ENCODE assay signal across 8 cellular contexts in the genomic region with DNA sequence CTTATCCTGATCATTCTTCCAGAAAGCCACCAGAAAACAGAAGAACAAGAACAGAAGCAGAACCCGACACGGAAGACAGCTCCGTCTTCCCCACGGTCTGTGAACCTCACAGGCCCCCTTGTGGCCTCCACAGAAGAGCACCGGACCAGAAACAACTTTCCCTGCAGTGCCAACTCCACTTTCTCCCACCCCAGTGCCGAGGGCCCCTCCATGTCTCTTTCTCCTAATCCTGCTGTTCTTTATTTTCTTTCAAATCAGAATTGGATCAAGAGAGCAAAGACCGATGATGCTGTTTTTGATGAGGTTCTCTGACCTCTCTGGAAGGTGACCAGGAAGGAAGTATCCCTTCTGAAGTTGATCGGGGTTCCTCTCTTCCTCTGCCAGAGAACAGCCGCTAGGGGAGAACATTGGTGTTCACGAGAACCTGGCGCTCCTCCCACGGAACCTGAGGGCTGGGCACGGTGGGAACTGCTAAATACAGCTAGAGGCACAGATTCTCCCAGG. TPM values are rescaled to one million over a fixed set of nuclear protein-coding genes. Genes with fewer than 3 reads are reported as not detected.
A peak's percentile ranks its signal among the peaks of the same experiment; 100 is the strongest.
DNase-seq lines count a peak whose midpoint lies in the region; ATAC-seq lines count a peak whose summit lies in the region.

No MANE protein-coding gene starts in this region.

- H3K9me3 Mint-ChIP-seq in activated T-cell treated with anti-CD3 and anti-CD28 coated beads, Interleukin-2, amount 50 U/mL, for 4 hours = no peaks in the 10 kb centered on the region

- H3K4me3 Mint-ChIP-seq in activated T-cell treated with anti-CD3 and anti-CD28 coated beads, Interleukin-2, amount 50 U/mL, for 4 hours = peak overlapping the region; percentile 22

- peak; percentile 31 for DNase-seq in stimulated activated CD4-positive, alpha-beta T cell treated with anti-CD3 and anti-CD28 coated beads, Interleukin-15, amount 100 ng/mL, for 24 hours
- DNase-seq in stimulated activated CD4-positive, alpha-beta T cell treated with anti-CD3 and anti-CD28 coated beads, Interleukin-4, amount 100 ng/mL, for 4 hours = no peak
- DNase-seq in NCI-H1092 (lab: John Stamatoyannopoulos, UW) = peak; percentile 31
- no peak for DNase-seq in activated T-cell treated with anti-CD3 and anti-CD28 coated beads, Interleukin-2, amount 50 U/mL, for 4 hours
- peak; percentile 70 for DNase-seq in left ventricle myocardium superior
- peak; percentile 32 for DNase-seq in stimulated activated CD8-positive, alpha-beta memory T cell treated with anti-CD3 and anti-CD28 coated beads, Interleukin-4, amount 100 ng/mL, for 48 hours
- no peak for DNase-seq in NCI-H1694 (lab: John Stamatoyannopoulos, UW)

- no peaks in the 10 kb centered on the region for H3K36me3 Mint-ChIP-seq in activated T-cell treated with anti-CD3 and anti-CD28 coated beads, Interleukin-2, amount 50 U/mL, for 4 hours (ENCODE audit: insufficient read depth)

- ATAC-seq in activated T-cell treated with anti-CD3 and anti-CD28 coated beads, Interleukin-2, amount 50 U/mL, for 4 hours = peak; percentile 32 to 55
- ATAC-seq in left ventricle myocardium superior = peak; percentile 94
- no peak for ATAC-seq in HG03354 (IDR thresholded peaks at IDR 0.05; ENCODE audit: poor library complexity, severe bottlenecking, unreplicated experiment)

- intact Hi-C loops in left ventricle myocardium superior (cut with micrococcal nuclease) = loop anchor here (5.0 kb wide), 1 partner anchor 345 kb away; no protein-coding TSS in a partner anchor

- peaks cover 36% of the 10 kb centered on the region for H3K27me3 Mint-ChIP-seq in activated T-cell treated with anti-CD3 and anti-CD28 coated beads, Interleukin-2, amount 50 U/mL, for 4 hours (ENCODE audit: low read depth)

- H3K4me1 Mint-ChIP-seq in activated T-cell treated with anti-CD3 and anti-CD28 coated beads, Interleukin-2, amount 50 U/mL, for 4 hours (ENCODE audit: low read depth) = peaks cover 6% of the 10 kb centered on the region

RNA-seq across cellular contexts. Expression of a gene that starts 58.9 kb away (rescaled TPM):
- total RNA-seq in activated T-cell treated with anti-CD3 and anti-CD28 coated beads, Interleukin-2, amount 50 U/mL, for 4 hours = 1 to 10 TPM in 2 of 3 donors, under 1 TPM in 1; 0.81 to 1.2 (median 1.1) TPM
- total RNA-seq in left ventricle myocardium superior = 12.6 TPM

Comparison
In these comparisons a context has a peak if more than half of its experiments do, and no peak if none do; other contexts are left out.
1. DNase-seq: peak in stimulated activated CD4-positive, alpha-beta T cell treated with anti-CD3 and anti-CD28 coated beads, Interleukin-15, amount 100 ng/mL, for 24 hours (single experiment), NCI-H1092 (single experiment), left ventricle myocardium superior (single experiment) and stimulated activated CD8-positive, alpha-beta memory T cell treated with anti-CD3 and anti-CD28 coated beads, Interleukin-4, amount 100 ng/mL, for 48 hours (single experiment); none in stimulated activated CD4-positive, alpha-beta T cell treated with anti-CD3 and anti-CD28 coated beads, Interleukin-4, amount 100 ng/mL, for 4 hours (0 of 2), activated T-cell treated with anti-CD3 and anti-CD28 coated beads, Interleukin-2, amount 50 U/mL, for 4 hours (single experiment) and NCI-H1694 (single experiment).